In the genomic region with DNA sequence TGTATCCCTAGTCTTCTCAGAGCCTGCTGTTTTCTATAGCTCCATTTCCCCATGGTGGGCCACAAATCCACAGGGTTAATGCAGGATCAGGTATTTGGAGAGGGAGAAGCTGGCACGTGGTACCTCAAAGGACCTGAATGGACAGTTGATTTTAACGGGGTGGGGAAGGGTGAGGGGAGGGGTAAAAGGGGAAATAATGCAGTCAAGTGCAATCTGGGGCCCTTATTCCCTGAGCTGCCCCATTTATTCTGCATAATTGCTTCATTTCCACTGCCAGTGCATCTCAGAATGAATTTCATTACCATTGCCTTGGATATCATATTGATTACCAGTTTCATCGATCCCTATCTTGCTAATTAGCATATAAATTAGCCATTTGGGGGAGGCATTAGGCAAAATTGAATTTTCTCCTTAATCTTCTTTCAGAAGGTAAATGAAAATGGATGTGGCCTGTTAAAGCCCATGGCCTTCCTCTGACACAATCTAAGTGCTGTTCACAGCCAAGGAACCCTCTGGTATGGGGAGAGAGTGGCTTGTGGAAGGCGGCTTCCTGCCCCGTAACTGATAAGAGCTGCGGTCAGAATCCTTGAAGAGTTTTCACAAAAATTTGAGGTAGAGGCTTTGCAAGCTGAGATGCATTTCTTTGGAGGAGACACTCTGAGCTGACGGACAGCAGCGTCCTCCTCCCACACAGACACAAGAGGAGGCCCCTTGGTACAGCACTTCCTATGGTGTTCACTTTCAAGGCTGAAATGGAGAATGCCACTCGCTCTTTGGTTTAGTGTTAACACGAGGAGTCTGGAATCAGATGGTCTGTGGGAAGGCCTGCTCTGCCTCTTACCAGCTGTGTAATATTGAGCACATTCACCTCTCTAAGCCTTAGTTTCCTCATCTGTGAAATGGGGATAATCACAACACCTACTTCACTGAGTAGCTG, we compare ENCODE assay signal across 19 cellular contexts. TPM values are rescaled to one million over a fixed set of nuclear protein-coding genes. Genes with fewer than 3 reads are reported as not detected.
DNase-seq lines count a peak whose midpoint lies in the region; ATAC-seq and TF ChIP-seq lines count a peak whose summit lies in the region.
"Had no signal": no experiment of that assay in that cellular context is flagged by ENCODE, and none has a peak within 500 bp of the region (broad histone marks: within the 10 kb centered on the region; RNA-seq: fewer than 3 reads in every experiment).

No MANE protein-coding gene starts in this region.

- no peak for ATAC-seq in stimulated activated memory B cell treated with anti-CD40 and anti-IgM and Interleukin-4, amounts not matched to agents 10 μg/mL and 1 μg/mL and 100 μg/mL, for 72 hours

- no peaks in the 10 kb centered on the region for H3K27me3 ChIP-seq in HL-60 (ENCODE audit: insufficient read depth, poor library complexity, severe bottlenecking)
- H3K27me3 ChIP-seq: breast epithelium, MG63 had no signal

- H3K4me3 ChIP-seq in HL-60 (replicated peaks; ENCODE audit: insufficient read depth, low read length) = no peak overlapping the region
- H3K4me3 ChIP-seq: breast epithelium, MG63, thoracic aorta had no signal

- H3K36me3 Mint-ChIP-seq in T-helper 2 cell treated with Interferon-gamma antibody and Interleukin-4, amounts not matched to agents 5 μg/mL and 100 μg/mL, for 36 hours (ENCODE audit: low read depth) = no peaks in the 10 kb centered on the region
- peaks cover 8% of the 10 kb centered on the region for H3K36me3 Mint-ChIP-seq in glutamatergic neuron (ENCODE audit: unreplicated experiment)
- H3K36me3 Mint-ChIP-seq in stimulated activated memory B cell treated with anti-CD40 and anti-IgM and Interleukin-4, amounts not matched to agents 10 μg/mL and 1 μg/mL and 100 μg/mL, for 72 hours = no peaks in the 10 kb centered on the region

- no peak for TF ChIP-seq CTCF in HL-60 (IDR thresholded peaks at IDR 0.05; ENCODE audit: insufficient read depth, low read length)
- no peak for TF ChIP-seq CTCF in glutamatergic neuron (IDR thresholded peaks at IDR 0.05; ENCODE audit: partially characterized antibody, unreplicated experiment)

- peaks cover 42% of the 10 kb centered on the region for H3K27me3 Mint-ChIP-seq in T-helper 2 cell treated with Interferon-gamma antibody and Interleukin-4, amounts not matched to agents 5 μg/mL and 100 μg/mL, for 36 hours (ENCODE audit: low read depth)
- no peaks in the 10 kb centered on the region for H3K27me3 Mint-ChIP-seq in glutamatergic neuron (ENCODE audit: unreplicated experiment)
- peaks cover 10% of the 10 kb centered on the region for H3K27me3 Mint-ChIP-seq in stimulated activated memory B cell treated with anti-CD40 and anti-IgM and Interleukin-4, amounts not matched to agents 10 μg/mL and 1 μg/mL and 100 μg/mL, for 72 hours

- no peak overlapping the region for H3K27ac Mint-ChIP-seq in T-helper 2 cell treated with Interferon-gamma antibody and Interleukin-4, amounts not matched to agents 5 μg/mL and 100 μg/mL, for 36 hours
- peak overlapping the region; percentile 26 for H3K27ac Mint-ChIP-seq in glutamatergic neuron (ENCODE audit: unreplicated experiment)
- H3K27ac Mint-ChIP-seq in stimulated activated memory B cell treated with anti-CD40 and anti-IgM and Interleukin-4, amounts not matched to agents 10 μg/mL and 1 μg/mL and 100 μg/mL, for 72 hours = no peak overlapping the region
- H3K27ac Mint-ChIP-seq: T-helper 1 cell treated with Interleukin-12 subunit alpha and Interleukin-12 subunit beta and Interleukin-4 antibody, amounts not matched to agents 30 μg/mL and 1 μg/mL, for 36 hours had no signal

- H3K9me3 Mint-ChIP-seq in T-helper 2 cell treated with Interferon-gamma antibody and Interleukin-4, amounts not matched to agents 5 μg/mL and 100 μg/mL, for 36 hours = no peaks in the 10 kb centered on the region
- no peaks in the 10 kb centered on the region for H3K9me3 Mint-ChIP-seq in glutamatergic neuron (ENCODE audit: unreplicated experiment)
- H3K9me3 Mint-ChIP-seq in stimulated activated memory B cell treated with anti-CD40 and anti-IgM and Interleukin-4, amounts not matched to agents 10 μg/mL and 1 μg/mL and 100 μg/mL, for 72 hours = no peaks in the 10 kb centered on the region
- H3K9me3 Mint-ChIP-seq: T-helper 1 cell treated with Interleukin-12 subunit alpha and Interleukin-12 subunit beta and Interleukin-4 antibody, amounts not matched to agents 30 μg/mL and 1 μg/mL, for 36 hours had no signal

- H3K4me1 Mint-ChIP-seq in T-helper 2 cell treated with Interferon-gamma antibody and Interleukin-4, amounts not matched to agents 5 μg/mL and 100 μg/mL, for 36 hours (ENCODE audit: low read depth) = peaks cover 10% of the 10 kb centered on the region
- peaks cover 19% of the 10 kb centered on the region for H3K4me1 Mint-ChIP-seq in glutamatergic neuron (ENCODE audit: low read depth, unreplicated experiment)
- H3K4me1 Mint-ChIP-seq in stimulated activated memory B cell treated with anti-CD40 and anti-IgM and Interleukin-4, amounts not matched to agents 10 μg/mL and 1 μg/mL and 100 μg/mL, for 72 hours = no peaks in the 10 kb centered on the region

- DNase-seq in DMS79 (lab: John Stamatoyannopoulos, UW) = peak; percentile 47
- DNase-seq in HL-60 (ENCODE audit: low read depth in 1 of 2, low spot score in 1 of 2) = peak; percentile 51 to 88
- no peak for DNase-seq in T-helper 2 cell treated with Interferon-gamma antibody and Interleukin-4, amounts not matched to agents 5 μg/mL and 100 μg/mL, for 36 hours (ENCODE audit: low spot score)
- no peak for DNase-seq in glutamatergic neuron
- DNase-seq in NCI-H1105 (lab: John Stamatoyannopoulos, UW) = no peak
- no peak for DNase-seq in activated CD8-positive, alpha-beta memory T cell treated with anti-CD3 and anti-CD28 coated beads, Interleukin-2, amount 50 U/mL, for 48 hours
- DNase-seq in NCI-H1694 treated with DMSO at 0.1 percent for 48 hours (lab: John Stamatoyannopoulos, UW) = no peak
- DNase-seq: activated CD4-positive, CD25-positive, alpha-beta regulatory T cell treated with anti-CD3 and anti-CD28 coated beads, Interleukin-2, amount 50 U/mL, for 72 hours; activated naive CD4-positive, alpha-beta T cell treated with anti-CD3 and anti-CD28 coated beads, Interleukin-2, amount 50 U/mL, for 16 hours; activated T-cell treated with anti-CD3 and anti-CD28 coated beads for 4 hours; AML-193; head of caudate nucleus; MG63; NCI-H82; stimulated activated CD4-positive, alpha-beta T cell treated with anti-CD3 and anti-CD28 coated beads, Interleukin-4, amount 100 ng/mL, for 1 hour had no signal

- H3K4me3 Mint-ChIP-seq in T-helper 2 cell treated with Interferon-gamma antibody and Interleukin-4, amounts not matched to agents 5 μg/mL and 100 μg/mL, for 36 hours = peak overlapping the region; percentile 1
- H3K4me3 Mint-ChIP-seq in glutamatergic neuron (ENCODE audit: unreplicated experiment) = no peak overlapping the region
- H3K4me3 Mint-ChIP-seq in stimulated activated memory B cell treated with anti-CD40 and anti-IgM and Interleukin-4, amounts not matched to agents 10 μg/mL and 1 μg/mL and 100 μg/mL, for 72 hours = no peak overlapping the region
- H3K4me3 Mint-ChIP-seq: T-helper 1 cell treated with Interleukin-12 subunit alpha and Interleukin-12 subunit beta and Interleukin-4 antibody, amounts not matched to agents 30 μg/mL and 1 μg/mL, for 36 hours had no signal

- peak overlapping the region; percentile 72 for H3K27ac ChIP-seq in HL-60 (replicated peaks)
- H3K27ac ChIP-seq: breast epithelium, thoracic aorta had no signal

RNA-seq across cellular contexts. Expression of a gene that starts 34.4 kb away (rescaled TPM):
- total RNA-seq in glutamatergic neuron (ENCODE audit: unreplicated experiment) = 287 TPM

Comparison
In these comparisons a context has a peak if more than half of its experiments do, and no peak if none do; other contexts are left out.
1. DNase-seq: peak in DMS79 (single experiment) and HL-60 (2 of 2); none in T-helper 2 cell treated with Interferon-gamma antibody and Interleukin-4, amounts not matched to agents 5 μg/mL and 100 μg/mL, for 36 hours (single experiment), glutamatergic neuron (single experiment), NCI-H1105 (single experiment), activated CD8-positive, alpha-beta memory T cell treated with anti-CD3 and anti-CD28 coated beads, Interleukin-2, amount 50 U/mL, for 48 hours (single experiment) and NCI-H1694 treated with DMSO at 0.1 percent for 48 hours (single experiment).